ENCODE assay signal across 8 cellular contexts in the genomic region with DNA sequence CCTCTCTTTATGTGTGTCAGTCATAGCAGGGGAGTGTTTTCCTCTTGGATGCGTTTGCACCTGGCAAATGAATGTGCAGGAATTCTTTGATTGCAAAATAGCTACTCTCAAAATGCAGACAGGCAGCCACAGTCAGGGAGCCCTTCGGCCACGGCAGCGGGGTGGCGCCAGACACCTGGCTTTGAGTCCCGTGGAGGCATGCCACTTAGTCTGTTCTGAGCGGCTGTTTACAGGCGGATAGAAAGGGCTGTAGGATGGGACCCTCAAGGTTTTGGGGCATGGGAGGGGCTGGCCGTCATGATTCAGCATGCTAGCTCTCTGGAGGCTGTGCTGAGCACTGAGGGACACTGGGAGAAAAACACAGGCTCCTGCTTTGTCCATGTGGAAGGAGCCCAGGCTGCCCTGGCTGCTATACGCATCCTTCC.
A peak's percentile ranks its signal among the peaks of the same experiment; 100 is the strongest.
DNase-seq lines count a peak whose midpoint lies in the region; ATAC-seq and TF ChIP-seq lines count a peak whose summit lies in the region.

No MANE protein-coding gene starts in this region.

- TF ChIP-seq CTCF in AG09309 (IDR thresholded peaks at IDR 0.05; ENCODE audit: control insufficient read depth, insufficient read depth, low read depth, low read length, missing control alignments) = peak; percentile 83
- peak; percentile 79 for TF ChIP-seq CTCF in psoas muscle (IDR thresholded peaks at IDR 0.05)

- H3K36me3 ChIP-seq in GM23248 (ENCODE audit: low read depth) = no peaks in the 10 kb centered on the region
- H3K36me3 ChIP-seq in psoas muscle (ENCODE audit: insufficient read depth in 1 of 2, low read depth in 1 of 2) = no peaks in the 10 kb centered on the region

- peak overlapping the region; percentile 87 for H3K27ac ChIP-seq in GM23248
- H3K27ac ChIP-seq in psoas muscle = peak overlapping the region; percentile 21

- peak overlapping the region; percentile 74 for H3K9ac ChIP-seq in GM23248

- in situ Hi-C loops in GM23248 (cut with MboI) = no loop called here

- H3K27me3 ChIP-seq in GM23248 (replicated peaks; ENCODE audit: insufficient read depth) (no peaks in the 10 kb centered on the region), psoas muscle (ENCODE audit: insufficient read depth in 3 of 3, low read length in 2 of 3) (no peaks in the 10 kb centered on the region)

- peak overlapping the region; percentile 12 for H2AFZ ChIP-seq in GM23248

- H3K9me3 ChIP-seq in GM23248 (ENCODE audit: low read depth) (no peaks in the 10 kb centered on the region), psoas muscle (no peaks in the 10 kb centered on the region)

- H3K4me2 ChIP-seq in GM23248 (ENCODE audit: unreplicated experiment) = peak overlapping the region; percentile 64

- H3K9me2 ChIP-seq in GM23248 (ENCODE audit: insufficient read depth) = no peaks in the 10 kb centered on the region

- H3K4me3 ChIP-seq in AG09309 (ENCODE audit: control insufficient read depth, low read depth, low read length) (no peak overlapping the region), GM23248 (peak overlapping the region; percentile 7; the same call in 1 of the 2 replicates), psoas muscle (no peak overlapping the region)

- 12 to 13% methylated on average over 10 of the region's 10 CpGs for WGBS in GM23248 (ENCODE audit: low coverage in 1 of 2, low lambda C conversion rate in 2 of 2, missing lambda C conversion rate in 2 of 2), 2 experiments
- 15 to 19% (median 16%) methylated on average over 10 of the region's 10 CpGs for WGBS in psoas muscle, 3 donors

- H3F3A ChIP-seq in GM23248 (ENCODE audit: insufficient read depth) = peaks cover 26% of the 10 kb centered on the region

- ATAC-seq in left ventricle myocardium superior = peak; percentile 95
- ATAC-seq in psoas muscle = peak; percentile 93 to 98 (median 96)
- no peak for ATAC-seq in HG03159 (IDR thresholded peaks at IDR 0.05; ENCODE audit: unreplicated experiment)
- no peak for ATAC-seq in GM21528 (IDR thresholded peaks at IDR 0.05; ENCODE audit: low FRiP score, unreplicated experiment)

- peaks cover 17% of the 10 kb centered on the region; the same call in 1 of the 2 replicates for H3K79me2 ChIP-seq in GM23248 (ENCODE audit: insufficient read depth)

- H3K4me1 ChIP-seq in GM23248 (ENCODE audit: insufficient read depth) (peaks cover 44% of the 10 kb centered on the region), psoas muscle (peaks cover 16% of the 10 kb centered on the region)

- DNase-seq in AG09309 (ENCODE audit: low read depth) (no peak), GM23248 (peak; percentile 82), NCI-H69 (lab: John Stamatoyannopoulos, UW) (peak; percentile 87), anterior cingulate cortex (lab: John Stamatoyannopoulos, UW) (peak in 56 of 58 donors; percentile 7 to 84 (median 60)), left ventricle myocardium superior (peak; percentile 81), psoas muscle (peak; percentile 76 to 86)

- intact Hi-C loops in left ventricle myocardium superior (cut with micrococcal nuclease) (no loop called here), psoas muscle (cut with DNase I) (loop anchor here in 1 of 2 donors (1.0 to 10.0 kb wide), 2 partner anchors 205 to 1185 kb away; no protein-coding TSS in a partner anchor)

- H4K20me1 ChIP-seq in GM23248 (ENCODE audit: insufficient read depth) = no peaks in the 10 kb centered on the region

Comparison
In these comparisons a context has a peak if more than half of its experiments do, and no peak if none do; other contexts are left out.
1. ATAC-seq: peak in left ventricle myocardium superior (single experiment) and psoas muscle (4 of 4); none in HG03159 (single experiment) and GM21528 (single experiment).